8 cellular contexts compared by ENCODE assay signal in genomic region chr2:120313695-120314615, GRCh38. TPM values are rescaled to one million over a fixed set of nuclear protein-coding genes. Genes with fewer than 3 reads are reported as not detected.
DNase-seq lines count a peak whose midpoint lies in the region; ATAC-seq and TF ChIP-seq lines count a peak whose summit lies in the region.

No MANE protein-coding gene starts in this region.

- CTCF ChIA-PET in A673 (lab: Charles Lee): interaction anchor here (0.6 to 1.1 kb wide), 5 partner anchors 34 to 204 kb away, joined by 3 to 12 read pairs (median 3); no protein-coding TSS in a partner anchor

- no peaks in the 10 kb centered on the region for H3K27me3 ChIP-seq in A673 (replicated peaks; ENCODE audit: insufficient read depth, low read depth, low read length, poor library complexity)
- H3K27me3 ChIP-seq in HUES6 (ENCODE audit: control insufficient read depth, insufficient read depth, low read length): peaks cover 48% of the 10 kb centered on the region
- H3K27me3 ChIP-seq in muscle layer of colon (ENCODE audit: control insufficient read depth in 1 of 2, insufficient read depth in 2 of 2, low read length in 2 of 2): no peaks in the 10 kb centered on the region

- intact Hi-C loops in A673 (cut with micrococcal nuclease; ENCODE audit: unreplicated experiment): loop anchor here (2.0 to 5.0 kb wide), 4 partner anchors 61 to 611 kb away; partner anchors contain the start of gene RALB

- H3K27ac ChIP-seq in A673 (ENCODE audit: low read depth, low read length, poor library complexity, severe bottlenecking): no peak overlapping the region
- H3K27ac ChIP-seq in HUES6 (ENCODE audit: low read depth, low read length): no peak overlapping the region
- H3K27ac ChIP-seq in muscle layer of colon (ENCODE audit: low read depth, low read length): no peak overlapping the region

- DNase-seq in A673 (ENCODE audit: low spot score) (no peak), cerebellum (ENCODE audit: low spot score) (peak; percentile 9), KG1 (lab: John Stamatoyannopoulos, UW) (no peak), glomerular visceral epithelial cell (ENCODE audit: extremely low spot score) (no peak)
- no peak for DNase-seq in stimulated activated CD4-positive, alpha-beta T cell treated with anti-CD3 and anti-CD28 coated beads, Interleukin-2, amount 100 ng/mL, for 48 hours

- H3K4me3 ChIP-seq in A673 (ENCODE audit: low read depth, low read length, poor library complexity, severe bottlenecking) (peak overlapping the region; percentile 50), HUES6 (ENCODE audit: low read depth, low read length) (peak overlapping the region; percentile 55), muscle layer of colon (ENCODE audit: low read depth in 1 of 2, low read length in 2 of 2) (peak overlapping the region; percentile 3 to 60)

- H3K9ac ChIP-seq in HUES6 (ENCODE audit: low read length) (no peak overlapping the region), muscle layer of colon (ENCODE audit: low read length) (peak overlapping the region; percentile 47)

- TF ChIP-seq CTCF in A673 (conservative IDR thresholded peaks at IDR 0.05; ENCODE audit: low read depth, low read length): no peak

- no peaks in the 10 kb centered on the region for H3K9me3 ChIP-seq in A673 (ENCODE audit: low read depth, low read length, poor library complexity, severe bottlenecking)
- H3K9me3 ChIP-seq in HUES6 (ENCODE audit: control insufficient read depth, insufficient read depth, low read depth, low read length): no peaks in the 10 kb centered on the region
- no peaks in the 10 kb centered on the region for H3K9me3 ChIP-seq in muscle layer of colon (ENCODE audit: low read length)

- no peaks in the 10 kb centered on the region for H3K36me3 ChIP-seq in A673 (ENCODE audit: insufficient read depth, low read length, poor library complexity, severe bottlenecking)
- no peaks in the 10 kb centered on the region for H3K36me3 ChIP-seq in HUES6 (ENCODE audit: control insufficient read depth, insufficient read depth, low read length)
- no peaks in the 10 kb centered on the region for H3K36me3 ChIP-seq in muscle layer of colon (ENCODE audit: insufficient read depth, low read length)

- H3K4me1 ChIP-seq in A673 (ENCODE audit: insufficient read depth, low read length, poor library complexity, severe bottlenecking) (no peaks in the 10 kb centered on the region), HUES6 (ENCODE audit: control insufficient read depth, insufficient read depth, low read length) (peaks cover 13% of the 10 kb centered on the region), muscle layer of colon (ENCODE audit: insufficient read depth, low read length) (peaks cover 5% of the 10 kb centered on the region)

- no peak for ATAC-seq in HG02840 (IDR thresholded peaks at IDR 0.05; ENCODE audit: low FRiP score, unreplicated experiment)

- POLR2A ChIA-PET in A673 (lab: Charles Lee; ENCODE audit: low non-redundant PET): no interaction called here

- BruUV-seq in A673 (replicated peaks; lab: Mats Ljungman, UMichigan): no TSS peak

RNA-seq across cellular contexts. Expression of gene INHBB, which starts 32.0 kb away (rescaled TPM):
- 0.09 TPM in 2 replicates for total RNA-seq in A673 (2021)
- total RNA-seq in cerebellum: 6.1 TPM
